Comparison of ENCODE assay signal across 28 cellular contexts in genomic region chr1:2339206-2340085, GRCh38.
"Had no signal": no experiment of that assay in that cellular context is flagged by ENCODE, and none has a peak within 500 bp of the region (broad histone marks: within the 10 kb centered on the region; RNA-seq: fewer than 3 reads in every experiment).

No MANE protein-coding gene starts in this region.

- DNase-seq: head of caudate nucleus; hippocampal formation; left colon; mesendoderm; naive B cell; natural killer cell; nephron progenitor cell; nucleus accumbens; retina; stimulated activated CD4-positive, alpha-beta T cell treated with anti-CD3 and anti-CD28 coated beads, Interleukin-12 subunit alpha, Interleukin-12 subunit beta, amount 100 ng/mL, for 4 hours; stimulated activated CD4-positive, alpha-beta T cell treated with anti-CD3 and anti-CD28 coated beads, Interleukin-15, amount 100 ng/mL, for 24 hours; stimulated activated CD4-positive, alpha-beta T cell treated with anti-CD3 and anti-CD28 coated beads, Interleukin-2, amount 100 ng/mL, for 24 hours; stimulated activated CD4-positive, alpha-beta T cell treated with anti-CD3 and anti-CD28 coated beads, Interleukin-4, amount 100 ng/mL, for 1 hour; stimulated activated naive CD4-positive, alpha-beta T cell; tibial artery; trophoblast cell; upper lobe of right lung had no signal

- H3K27me3 ChIP-seq: pancreas, suprapubic skin, tibial artery, upper lobe of right lung had no signal

- H3K27ac Mint-ChIP-seq: mesothelial cell of epicardium; natural killer cell; stimulated activated effector memory CD8-positive, alpha-beta T cell treated with anti-CD3 and anti-CD28 coated beads, Interleukin-12 subunit alpha, Interleukin-12 subunit beta, amount 100 ng/mL, for 72 hours; stimulated activated naive CD8-positive, alpha-beta T cell treated with anti-CD3 and anti-CD28 coated beads, Interleukin-15, Interleukin-2, amounts not matched to agents 100 ng/mL and 50 ng/mL, for 24 hours had no signal

- H3K9me3 ChIP-seq: left lung, pancreas, prostate gland, suprapubic skin, thoracic aorta, tibial artery, upper lobe of right lung had no signal

- H3K36me3 ChIP-seq: left lung, pancreas, prostate gland, suprapubic skin, thoracic aorta, tibial artery, upper lobe of right lung had no signal

- H3K27me3 Mint-ChIP-seq: stimulated activated naive CD8-positive, alpha-beta T cell treated with anti-CD3 and anti-CD28 coated beads, Interleukin-15, Interleukin-2, amounts not matched to agents 100 ng/mL and 50 ng/mL, for 24 hours had no signal

- H3K4me1 Mint-ChIP-seq: natural killer cell; stimulated activated effector memory CD8-positive, alpha-beta T cell treated with anti-CD3 and anti-CD28 coated beads, Interleukin-12 subunit alpha, Interleukin-12 subunit beta, amount 100 ng/mL, for 72 hours had no signal

- H3K9me3 Mint-ChIP-seq: mesothelial cell of epicardium; naive B cell; natural killer cell; nephron progenitor cell; stimulated activated effector memory CD8-positive, alpha-beta T cell treated with anti-CD3 and anti-CD28 coated beads, Interleukin-12 subunit alpha, Interleukin-12 subunit beta, amount 100 ng/mL, for 72 hours; stimulated activated naive CD8-positive, alpha-beta T cell treated with anti-CD3 and anti-CD28 coated beads, Interleukin-15, Interleukin-2, amounts not matched to agents 100 ng/mL and 50 ng/mL, for 24 hours had no signal

- H3K27ac ChIP-seq: left lung, pancreas, prostate gland, skin epidermis, suprapubic skin, thoracic aorta, tibial artery, upper lobe of right lung had no signal

- H3K4me3 ChIP-seq: left lung, lung, pancreas, prostate gland, skin epidermis, suprapubic skin, thoracic aorta, tibial artery, upper lobe of right lung had no signal

- H3K36me3 Mint-ChIP-seq: mesothelial cell of epicardium; naive B cell; natural killer cell; stimulated activated effector memory CD8-positive, alpha-beta T cell treated with anti-CD3 and anti-CD28 coated beads, Interleukin-12 subunit alpha, Interleukin-12 subunit beta, amount 100 ng/mL, for 72 hours had no signal

- ATAC-seq: left colon; left lung; natural killer cell; pancreas; sciatic nerve; stimulated activated effector memory CD8-positive, alpha-beta T cell treated with anti-CD3 and anti-CD28 coated beads, Interleukin-12 subunit alpha, Interleukin-12 subunit beta, amount 100 ng/mL, for 72 hours; upper lobe of right lung had no signal

- H3K4me1 ChIP-seq: left lung, pancreas, tibial artery, upper lobe of right lung had no signal

- H3K4me3 Mint-ChIP-seq: mesothelial cell of epicardium; naive B cell; natural killer cell; nephron progenitor cell; stimulated activated effector memory CD8-positive, alpha-beta T cell treated with anti-CD3 and anti-CD28 coated beads, Interleukin-12 subunit alpha, Interleukin-12 subunit beta, amount 100 ng/mL, for 72 hours; stimulated activated naive CD8-positive, alpha-beta T cell treated with anti-CD3 and anti-CD28 coated beads, Interleukin-15, Interleukin-2, amounts not matched to agents 100 ng/mL and 50 ng/mL, for 24 hours had no signal
